ENCODE assay signal across 1 cellular context in genomic region chr13:41159174-41159573, GRCh38.
TF ChIP-seq lines count a peak whose summit lies in the region.

No MANE protein-coding gene starts in this region.

TF ChIP-seq in H1, 55 proteins besides CTCF, POLR2A, EP300 and RAD21:
- no peak for TF ChIP-seq NANOG (IDR thresholded peaks at IDR 0.05; ENCODE audit: insufficient read depth, low read depth, low read length, poor library complexity, severe bottlenecking)
- no peak for TF ChIP-seq CHD2 (IDR thresholded peaks at IDR 0.05; ENCODE audit: low read length)
- TF ChIP-seq ZNF274 (IDR thresholded peaks at IDR 0.05; ENCODE audit: borderline replicate concordance, extremely low read depth, low read length): no peak
- no peak for TF ChIP-seq SP1 (IDR thresholded peaks at IDR 0.05; ENCODE audit: low read depth, low read length)
- no peak for TF ChIP-seq KDM4A (IDR thresholded peaks at IDR 0.05; ENCODE audit: low read depth, low read length, severe bottlenecking)
- no peak for TF ChIP-seq HDAC2 (IDR thresholded peaks at IDR 0.05; ENCODE audit: borderline replicate concordance in 1 of 2, low read depth in 2 of 2, low read length in 2 of 2)
- TF ChIP-seq, protein P1, sequence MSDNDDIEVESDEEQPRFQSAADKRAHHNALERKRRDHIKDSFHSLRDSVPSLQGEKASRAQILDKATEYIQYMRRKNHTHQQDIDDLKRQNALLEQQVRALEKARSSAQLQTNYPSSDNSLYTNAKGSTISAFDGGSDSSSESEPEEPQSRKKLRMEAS (IDR thresholded peaks at IDR 0.05): no peak
- TF ChIP-seq SRF (IDR thresholded peaks at IDR 0.05; ENCODE audit: low read depth, low read length): no peak
- TF ChIP-seq SAP30 (IDR thresholded peaks at IDR 0.05; ENCODE audit: insufficient read depth, insufficient replicate concordance, low read length): no peak
- TF ChIP-seq RNF2 (IDR thresholded peaks at IDR 0.05; ENCODE audit: borderline replicate concordance, low read depth, low read length, missing control alignments, poor library complexity, severe bottlenecking): no peak
- TF ChIP-seq GTF2F1 (IDR thresholded peaks at IDR 0.05; ENCODE audit: borderline replicate concordance, low read depth, low read length): no peak
- no peak for TF ChIP-seq EZH2 (IDR thresholded peaks at IDR 0.05; ENCODE audit: low read depth, low read length, severe bottlenecking)
- TF ChIP-seq TCF12 (IDR thresholded peaks at IDR 0.05; ENCODE audit: low read depth, low read length): no peak
- TF ChIP-seq TBP (IDR thresholded peaks at IDR 0.05; ENCODE audit: low read depth, low read length): no peak
- no peak for TF ChIP-seq YY1 (IDR thresholded peaks at IDR 0.05; ENCODE audit: low read depth, low read length)
- no peak for TF ChIP-seq PHF8 (conservative IDR thresholded peaks at IDR 0.05; ENCODE audit: low read depth, low read length)
- TF ChIP-seq POLR2AphosphoS5 (IDR thresholded peaks at IDR 0.05; ENCODE audit: low read depth, low read length): no peak
